In genomic region chr11:128523616-128524015, GRCh38 we compare ENCODE assay signal across 9 cellular contexts.
DNase-seq lines count a peak whose midpoint lies in the region; ATAC-seq, FAIRE-seq and TF ChIP-seq lines count a peak whose summit lies in the region.
"Had no signal": no experiment of that assay in that cellular context is flagged by ENCODE, and none has a peak within 500 bp of the region (broad histone marks: within the 10 kb centered on the region; RNA-seq: fewer than 3 reads in every experiment).

No MANE protein-coding gene starts in this region.

- no peak overlapping the region for H3K23ac ChIP-seq in neuronal stem cell (ENCODE audit: low read depth, low read length, poor library complexity)

- CTCF ChIA-PET in A549 (lab: Yijun Ruan, JAX) (interaction anchor here (1.1 to 1.4 kb wide), 2 partner anchors 122 to 233 kb away, joined by 3 to 5 read pairs; no protein-coding TSS in a partner anchor), mammary epithelial cell (lab: Charles Lee; ENCODE audit: low non-redundant PET) (no interaction called here)

- H3K36me3 ChIP-seq in KMS-11 (ENCODE audit: insufficient read depth) (no peaks in the 10 kb centered on the region), mammary epithelial cell (ENCODE audit: insufficient read depth, low read length) (no peaks in the 10 kb centered on the region), muscle layer of colon (ENCODE audit: insufficient read depth, low read length) (no peaks in the 10 kb centered on the region), neuronal stem cell (replicated peaks in 1 of 2; ENCODE audit: control insufficient read depth in 2 of 2, insufficient read depth in 2 of 2, low read length in 2 of 2) (no peaks in the 10 kb centered on the region)

- H3K79me2 ChIP-seq in KMS-11 (ENCODE audit: insufficient read depth, low read depth) (peaks cover 34% of the 10 kb centered on the region), mammary epithelial cell (ENCODE audit: insufficient read depth, low read length) (peaks cover 35% of the 10 kb centered on the region)

- H3K14ac ChIP-seq in neuronal stem cell (ENCODE audit: low read length) = no peak overlapping the region

- H3K27ac ChIP-seq in A549 (peak overlapping the region; percentile 83 to 94), KMS-11 (peak overlapping the region; percentile 93), mammary epithelial cell (ENCODE audit: insufficient read depth, low read depth, low read length) (peak overlapping the region; percentile 93), muscle layer of colon (ENCODE audit: low read depth, low read length) (peak overlapping the region; percentile 48), neuronal stem cell (replicated peaks; ENCODE audit: low read length) (no peak overlapping the region)

- H3K9ac ChIP-seq in KMS-11 (peak overlapping the region; percentile 77; the same call in 1 of the 2 replicates), mammary epithelial cell (ENCODE audit: insufficient read depth, low read length) (peak overlapping the region; percentile 71), muscle layer of colon (ENCODE audit: low read length) (no peak overlapping the region), neuronal stem cell (ENCODE audit: low read depth, low read length, poor library complexity) (no peak overlapping the region)

- TF ChIP-seq RAD21 in A549 (conservative IDR thresholded peaks at IDR 0.05 in 1 of 2, IDR thresholded peaks at IDR 0.05 in 1 of 2) = no peak

- no peak overlapping the region for H2BK120ac ChIP-seq in neuronal stem cell (ENCODE audit: low read depth, low read length)

- no TSS peak for BruUV-seq in mammary epithelial cell (replicated peaks; lab: Mats Ljungman, UMichigan)

- 19% methylated on average over 2 of the region's 2 CpGs for WGBS in A549 (ENCODE audit: missing lambda C conversion rate)
- 50% methylated on average over 2 of the region's 2 CpGs for WGBS in mammary epithelial cell (ENCODE audit: low coverage, missing lambda C conversion rate)
- no CpG with 5 or more reads among the region's 2 CpGs for WGBS in neuronal stem cell (ENCODE audit: extremely low coverage in 2 of 2, insufficient read length in 2 of 2, insufficient replicate concordance in 1 of 2), 2 donors

- peak overlapping the region; percentile 62 for H2AFZ ChIP-seq in KMS-11 (ENCODE audit: low read depth)
- H2AFZ ChIP-seq in mammary epithelial cell (ENCODE audit: low read depth, low read length) = peak overlapping the region; percentile 2
- no peak overlapping the region for H2AFZ ChIP-seq in neuronal stem cell (ENCODE audit: low read length)

- ATAC-seq in A549 (no peak), HG03108 (IDR thresholded peaks at IDR 0.05; ENCODE audit: unreplicated experiment) (no peak), HG03095 (IDR thresholded peaks at IDR 0.05; ENCODE audit: unreplicated experiment) (no peak)

- H3K4me3 ChIP-seq in A549 (no peak overlapping the region), KMS-11 (IDR thresholded peaks at IDR 0.05; ENCODE audit: insufficient read depth, low read depth, low read length) (no peak overlapping the region), mammary epithelial cell (replicated peaks in 1 of 3; ENCODE audit: insufficient read depth in 1 of 3, low read depth in 2 of 3, low read length in 3 of 3) (no peak overlapping the region), muscle layer of colon (ENCODE audit: low read depth in 1 of 2, low read length in 2 of 2) (no peak overlapping the region), neuronal stem cell (ENCODE audit: low read length in 2 of 2) (no peak overlapping the region)

- no peak overlapping the region for H4K8ac ChIP-seq in neuronal stem cell (ENCODE audit: low read depth, low read length)

- no peak overlapping the region for H2BK15ac ChIP-seq in neuronal stem cell (ENCODE audit: low read length)

- no peak for TF ChIP-seq POLR2A in A549 (IDR thresholded peaks at IDR 0.05; ENCODE audit: low read length)

- peaks cover 34% of the 10 kb centered on the region for H3K4me1 ChIP-seq in A549
- peaks cover 54% of the 10 kb centered on the region for H3K4me1 ChIP-seq in KMS-11 (ENCODE audit: low read depth, poor library complexity, severe bottlenecking)
- peaks cover 42% of the 10 kb centered on the region for H3K4me1 ChIP-seq in mammary epithelial cell (ENCODE audit: insufficient read depth, low read length)
- H3K4me1 ChIP-seq in muscle layer of colon (ENCODE audit: insufficient read depth, low read length) = peaks cover 27% of the 10 kb centered on the region
- peaks cover 8 to 18% of the 10 kb centered on the region in 2 donors for H3K4me1 ChIP-seq in neuronal stem cell (ENCODE audit: control insufficient read depth in 2 of 2, insufficient read depth in 1 of 2, low read depth in 1 of 2, low read length in 2 of 2)

- no peak overlapping the region for H3K18ac ChIP-seq in neuronal stem cell (ENCODE audit: low read length)

- in situ Hi-C loops in mammary epithelial cell (cut with MboI; ENCODE audit: low sequenced_read_pairs in 2 of 2) = loop anchor here in 1 of 2 donors (25.0 kb wide), 2 partner anchors 89 to 486 kb away; no protein-coding TSS in a partner anchor

- H3K4ac ChIP-seq in neuronal stem cell (ENCODE audit: low read length) = no peak overlapping the region

- no peaks in the 10 kb centered on the region for H3K9me3 ChIP-seq in A549
- H3K9me3 ChIP-seq in mammary epithelial cell (replicated peaks; ENCODE audit: insufficient read depth, low read length) = no peaks in the 10 kb centered on the region
- no peaks in the 10 kb centered on the region for H3K9me3 ChIP-seq in muscle layer of colon (ENCODE audit: low read length)
- H3K9me3 ChIP-seq in neuronal stem cell (replicated peaks in 1 of 2; ENCODE audit: control insufficient read depth in 2 of 2, insufficient read depth in 1 of 2, low read depth in 1 of 2, low read length in 2 of 2) = no peaks in the 10 kb centered on the region

- no peak overlapping the region for H2BK5ac ChIP-seq in neuronal stem cell (ENCODE audit: low read length)

- intact Hi-C loops in mammary epithelial cell (cut with micrococcal nuclease) = loop anchor here (2.0 to 5.0 kb wide), 3 partner anchors 29 to 71 kb away; no protein-coding TSS in a partner anchor

- POLR2A ChIA-PET in A549 (lab: Yijun Ruan, JAX) = interaction anchor here (2.9 kb wide), 1 partner anchor 15 kb away, joined by 25 read pairs; no protein-coding TSS in a partner anchor

- no peaks in the 10 kb centered on the region for H3K79me1 ChIP-seq in neuronal stem cell (ENCODE audit: low read depth, low read length)

- no peak for FAIRE-seq in A549 (lab: Jason Lieb, UNC)

- no peak for DNase-seq in A549 (ENCODE audit: low read depth in 1 of 2, low spot score in 1 of 2)
- DNase-seq in mammary epithelial cell = peak; percentile 75
- DNase-seq in neuronal stem cell (ENCODE audit: low spot score) = no peak
- DNase-seq in NCI-H446 (lab: John Stamatoyannopoulos, UW) = no peak
- DNase-seq: midbrain had no signal

- H3K27me3 ChIP-seq in KMS-11 (ENCODE audit: insufficient read depth, low read depth) = no peaks in the 10 kb centered on the region
- no peaks in the 10 kb centered on the region for H3K27me3 ChIP-seq in mammary epithelial cell (ENCODE audit: insufficient read depth, low read length)
- H3K27me3 ChIP-seq in muscle layer of colon (ENCODE audit: control insufficient read depth in 1 of 2, insufficient read depth in 2 of 2, low read length in 2 of 2) = no peaks in the 10 kb centered on the region
- peaks cover 9 to 71% (median 18%) of the 10 kb centered on the region in 3 experiments for H3K27me3 ChIP-seq in neuronal stem cell (ENCODE audit: control insufficient read depth in 3 of 3, insufficient read depth in 3 of 3, low read depth in 1 of 3, low read length in 3 of 3)

- no peak overlapping the region for H2AK5ac ChIP-seq in neuronal stem cell (ENCODE audit: low read depth, low read length)

- H3K4me2 ChIP-seq in A549 (peak overlapping the region; percentile 78), KMS-11 (peak overlapping the region; percentile 97), mammary epithelial cell (ENCODE audit: insufficient read depth, low read depth, low read length) (peak overlapping the region; percentile 57), neuronal stem cell (ENCODE audit: insufficient read depth, low read length, poor library complexity, severe bottlenecking) (no peak overlapping the region)

- H2BK12ac ChIP-seq in neuronal stem cell (ENCODE audit: low read length) = no peak overlapping the region

- H4K20me1 ChIP-seq in KMS-11 (ENCODE audit: insufficient read depth) = no peaks in the 10 kb centered on the region; the same call in 1 of the 2 replicates
- H4K20me1 ChIP-seq in mammary epithelial cell (ENCODE audit: insufficient read depth, low read length) = no peaks in the 10 kb centered on the region

- TF ChIP-seq CTCF in A549 (IDR thresholded peaks at IDR 0.05) = no peak
- no peak for TF ChIP-seq CTCF in KMS-11 (conservative IDR thresholded peaks at IDR 0.05; ENCODE audit: low read depth, low read length)
- no peak for TF ChIP-seq CTCF in mammary epithelial cell (conservative IDR thresholded peaks at IDR 0.05 in 1 of 2, IDR thresholded peaks at IDR 0.05 in 1 of 2; ENCODE audit: extremely low read depth in 1 of 2, insufficient read depth in 1 of 2, low read depth in 1 of 2, low read length in 2 of 2)

- dilution Hi-C loops in mammary epithelial cell (cut with HindIII; ENCODE audit: low sequenced_read_pairs) = loop anchor here (5.0 kb wide), 1 partner anchor 54 kb away; no protein-coding TSS in a partner anchor

- TF ChIP-seq EP300 in A549 (IDR thresholded peaks at IDR 0.05) = no peak

- no peak overlapping the region for H4K91ac ChIP-seq in neuronal stem cell (ENCODE audit: low read depth, low read length, poor library complexity)

TF ChIP-seq in A549, 52 proteins besides CTCF, POLR2A, EP300 and RAD21 (continues in another document):
- TF ChIP-seq HOXB13 (CRISPR knock-in tag; IDR thresholded peaks at IDR 0.05; ENCODE audit: low read depth) = no peak
- TF ChIP-seq, protein P1, sequence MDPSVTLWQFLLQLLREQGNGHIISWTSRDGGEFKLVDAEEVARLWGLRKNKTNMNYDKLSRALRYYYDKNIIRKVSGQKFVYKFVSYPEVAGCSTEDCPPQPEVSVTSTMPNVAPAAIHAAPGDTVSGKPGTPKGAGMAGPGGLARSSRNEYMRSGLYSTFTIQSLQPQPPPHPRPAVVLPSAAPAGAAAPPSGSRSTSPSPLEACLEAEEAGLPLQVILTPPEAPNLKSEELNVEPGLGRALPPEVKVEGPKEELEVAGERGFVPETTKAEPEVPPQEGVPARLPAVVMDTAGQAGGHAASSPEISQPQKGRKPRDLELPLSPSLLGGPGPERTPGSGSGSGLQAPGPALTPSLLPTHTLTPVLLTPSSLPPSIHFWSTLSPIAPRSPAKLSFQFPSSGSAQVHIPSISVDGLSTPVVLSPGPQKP (IDR thresholded peaks at IDR 0.05; ENCODE audit: low read depth, low read length) = no peak
- TF ChIP-seq FOXS1 (CRISPR knock-in tag; IDR thresholded peaks at IDR 0.05) = no peak

Comparison
In these comparisons a context has a peak if more than half of its experiments do, and no peak if none do; other contexts are left out.
1. H3K9ac ChIP-seq: peak in KMS-11 (single experiment) and mammary epithelial cell (single experiment); none in muscle layer of colon (single experiment) and neuronal stem cell (single experiment).